17 cellular contexts compared by ENCODE assay signal in genomic region chr14:94379291-94380224, GRCh38. TPM values are rescaled to one million over a fixed set of nuclear protein-coding genes. Genes with fewer than 3 reads are reported as not detected.
"Had no signal": no experiment of that assay in that cellular context is flagged by ENCODE, and none has a peak within 500 bp of the region (broad histone marks: within the 10 kb centered on the region; RNA-seq: fewer than 3 reads in every experiment).

No MANE protein-coding gene starts in this region.

- H3K4me1 ChIP-seq: gastrocnemius medialis had no signal

- H3K27me3 ChIP-seq: gastrocnemius medialis, neural progenitor cell, tibial nerve had no signal

- H3K4me3 ChIP-seq: gastrocnemius medialis, heart right ventricle, neural progenitor cell, tibial nerve had no signal

- H3K9me3 Mint-ChIP-seq: activated naive CD8-positive, alpha-beta T cell treated with anti-CD3 and anti-CD28 coated beads, Interleukin-2, amount 10 ng/mL, durations not matched to agents 7 days and 5 days; activated T-helper 1 cell treated with anti-CD3 and anti-CD28 coated beads, Interleukin-12 subunit alpha, Interleukin-12 subunit beta, Interleukin-2, Interleukin-4 antibody, amounts not matched to agents 30 ng/mL and 10 ng/mL and 1 ng/mL, durations not matched to agents 14 hours and 24 hours and 36 hours; neural progenitor cell had no signal

- H3K9me3 ChIP-seq: gastrocnemius medialis, heart right ventricle, tibial nerve had no signal

- DNase-seq: activated CD4-positive, alpha-beta T cell treated with anti-CD3 and anti-CD28 coated beads, Interleukin-2, amount 50 U/mL, for 48 hours; activated CD8-positive, alpha-beta memory T cell treated with anti-CD3 and anti-CD28 coated beads, Interleukin-2, amount 50 U/mL, for 4 hours; activated naive CD8-positive, alpha-beta T cell treated with anti-CD3 and anti-CD28 coated beads, Interleukin-2, amount 10 ng/mL, durations not matched to agents 7 days and 5 days; aorta; gastrocnemius medialis; heart right ventricle; left ventricle myocardium superior; retina; SHP77 treated with DMSO at 0.1 percent for 48 hours; small intestine had no signal

- H3K4me1 Mint-ChIP-seq: activated naive CD8-positive, alpha-beta T cell treated with anti-CD3 and anti-CD28 coated beads, Interleukin-2, amount 10 ng/mL, durations not matched to agents 7 days and 5 days had no signal

- H3K4me3 Mint-ChIP-seq: activated naive CD8-positive, alpha-beta T cell treated with anti-CD3 and anti-CD28 coated beads, Interleukin-2, amount 10 ng/mL, durations not matched to agents 7 days and 5 days; activated T-helper 1 cell treated with anti-CD3 and anti-CD28 coated beads, Interleukin-12 subunit alpha, Interleukin-12 subunit beta, Interleukin-2, Interleukin-4 antibody, amounts not matched to agents 30 ng/mL and 10 ng/mL and 1 ng/mL, durations not matched to agents 14 hours and 24 hours and 36 hours; neural progenitor cell had no signal

- H3K27ac Mint-ChIP-seq: activated naive CD8-positive, alpha-beta T cell treated with anti-CD3 and anti-CD28 coated beads, Interleukin-2, amount 10 ng/mL, durations not matched to agents 7 days and 5 days; activated T-helper 1 cell treated with anti-CD3 and anti-CD28 coated beads, Interleukin-12 subunit alpha, Interleukin-12 subunit beta, Interleukin-2, Interleukin-4 antibody, amounts not matched to agents 30 ng/mL and 10 ng/mL and 1 ng/mL, durations not matched to agents 14 hours and 24 hours and 36 hours; neural progenitor cell had no signal

- H3K36me3 Mint-ChIP-seq: activated naive CD8-positive, alpha-beta T cell treated with anti-CD3 and anti-CD28 coated beads, Interleukin-2, amount 10 ng/mL, durations not matched to agents 7 days and 5 days had no signal

- H3K27me3 Mint-ChIP-seq: activated naive CD8-positive, alpha-beta T cell treated with anti-CD3 and anti-CD28 coated beads, Interleukin-2, amount 10 ng/mL, durations not matched to agents 7 days and 5 days had no signal

- H3K27ac ChIP-seq: gastrocnemius medialis, heart right ventricle, neural progenitor cell, tibial nerve had no signal

- H3K36me3 ChIP-seq: gastrocnemius medialis, neural progenitor cell, tibial nerve had no signal

RNA-seq across cellular contexts. Expression of gene SERPINA1, which starts 8.8 kb away (rescaled TPM):
- total RNA-seq: activated T-helper 1 cell treated with anti-CD3 and anti-CD28 coated beads, Interleukin-12 subunit alpha, Interleukin-12 subunit beta, Interleukin-2, Interleukin-4 antibody, amounts not matched to agents 30 ng/mL and 10 ng/mL and 1 ng/mL, durations not matched to agents 14 hours and 24 hours and 36 hours; fibroblast of lung had no signal

RNA-seq across cellular contexts. Expression of gene SERPINA2, which starts 13.1 kb away (rescaled TPM):
- total RNA-seq: activated naive CD8-positive, alpha-beta T cell treated with anti-CD3 and anti-CD28 coated beads, Interleukin-2, amount 10 ng/mL, durations not matched to agents 7 days and 5 days; activated T-helper 1 cell treated with anti-CD3 and anti-CD28 coated beads, Interleukin-12 subunit alpha, Interleukin-12 subunit beta, Interleukin-2, Interleukin-4 antibody, amounts not matched to agents 30 ng/mL and 10 ng/mL and 1 ng/mL, durations not matched to agents 14 hours and 24 hours and 36 hours; aorta; fibroblast of lung; gastrocnemius medialis; heart right ventricle; left ventricle myocardium superior; subcutaneous adipose tissue; T-helper 2 cell treated with Interferon-gamma antibody and Interleukin-4, amounts not matched to agents 100 ng/mL and 5 ng/mL, for 36 hours; tibial nerve had no signal
- polyA plus RNA-seq: aorta, fibroblast of lung, heart right ventricle, keratinocyte, small intestine had no signal

RNA-seq across cellular contexts. Expression of gene SERPINA6, which starts 56.4 kb away (rescaled TPM):
- total RNA-seq: activated naive CD8-positive, alpha-beta T cell treated with anti-CD3 and anti-CD28 coated beads, Interleukin-2, amount 10 ng/mL, durations not matched to agents 7 days and 5 days; activated T-helper 1 cell treated with anti-CD3 and anti-CD28 coated beads, Interleukin-12 subunit alpha, Interleukin-12 subunit beta, Interleukin-2, Interleukin-4 antibody, amounts not matched to agents 30 ng/mL and 10 ng/mL and 1 ng/mL, durations not matched to agents 14 hours and 24 hours and 36 hours; aorta; fibroblast of lung; heart right ventricle; left ventricle myocardium superior; subcutaneous adipose tissue; T-helper 2 cell treated with Interferon-gamma antibody and Interleukin-4, amounts not matched to agents 100 ng/mL and 5 ng/mL, for 36 hours had no signal
- polyA plus RNA-seq: aorta, fibroblast of lung, heart right ventricle, keratinocyte had no signal
